ENCODE assay signal across 7 cellular contexts in the genomic region with DNA sequence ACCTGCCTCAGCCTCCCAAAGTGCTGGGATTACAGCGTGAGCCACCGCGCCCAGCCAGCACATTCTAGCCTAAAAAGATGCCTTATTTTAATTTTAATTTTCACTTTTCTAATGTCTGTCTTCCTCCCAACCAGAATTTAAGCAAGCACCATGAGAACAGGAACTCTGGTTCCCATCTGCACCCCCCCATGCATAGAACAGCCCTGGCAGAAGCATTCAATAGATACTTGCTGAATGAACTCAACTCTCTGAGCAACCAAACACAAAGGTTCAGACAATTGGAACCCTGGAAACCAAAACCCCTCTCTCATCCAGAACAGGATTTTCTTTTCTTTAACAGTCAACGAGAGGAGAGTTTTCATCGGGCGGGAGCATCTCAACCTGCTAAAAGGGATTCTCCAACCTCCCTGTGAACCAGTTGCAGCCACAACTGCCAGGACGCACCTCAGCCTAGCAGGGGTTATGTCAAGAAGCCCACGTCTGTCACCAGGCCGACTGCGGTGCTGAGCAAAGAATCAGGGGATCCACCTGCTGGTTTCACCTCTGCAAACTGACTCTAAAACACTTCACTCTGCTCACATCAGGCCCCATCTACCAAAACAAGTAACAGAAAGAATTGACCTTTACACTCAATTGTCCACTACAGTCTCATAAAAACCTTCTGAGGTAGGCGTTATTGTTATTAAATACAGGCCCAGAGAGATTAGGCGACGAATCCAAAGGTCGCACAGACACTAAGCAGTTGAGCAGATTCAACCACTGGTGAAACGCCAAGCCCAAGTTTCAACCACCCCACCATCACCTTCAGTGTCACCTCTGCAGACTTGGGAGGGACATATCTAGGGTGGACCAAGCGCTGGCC. TPM values are rescaled to one million over a fixed set of nuclear protein-coding genes. Genes with fewer than 3 reads are reported as not detected.
DNase-seq lines count a peak whose midpoint lies in the region; ATAC-seq and TF ChIP-seq lines count a peak whose summit lies in the region.

No MANE protein-coding gene starts in this region.

- H3K4me1 ChIP-seq in GM23338 (ENCODE audit: insufficient read depth): peaks cover 9% of the 10 kb centered on the region
- H3K4me1 ChIP-seq in hepatocyte (ENCODE audit: insufficient read depth): peaks cover 22% of the 10 kb centered on the region

- H3K27ac ChIP-seq in GM23338 (ENCODE audit: low read depth) (no peak overlapping the region), hepatocyte (peak overlapping the region; percentile 13)

- H3K27me3 ChIP-seq in GM23338 (ENCODE audit: insufficient read depth) (no peaks in the 10 kb centered on the region), hepatocyte (no peaks in the 10 kb centered on the region)

- WGBS in hepatocyte (ENCODE audit: low lambda C conversion rate, missing lambda C conversion rate): 62% methylated on average over 16 of the region's 16 CpGs

- H3F3A ChIP-seq in GM23338 (replicated peaks; ENCODE audit: low read depth): 0 out of 2 replicates have a peak, but pooled peaks cover 7% of the 10 kb centered on the region

- H3K27ac Mint-ChIP-seq in GM23338: 0 out of 2 replicates have a peak overlapping the region, but pooled peaks have one; percentile 45
- peak overlapping the region; percentile 83 for H3K27ac Mint-ChIP-seq in T-helper 17 cell
- peak overlapping the region; percentile 89 for H3K27ac Mint-ChIP-seq in stimulated activated effector memory CD8-positive, alpha-beta T cell treated with anti-CD3 and anti-CD28 coated beads, Interleukin-12 subunit alpha, Interleukin-12 subunit beta, amount 100 ng/mL, for 72 hours

- H3K9me2 ChIP-seq in GM23338 (ENCODE audit: insufficient read depth): no peaks in the 10 kb centered on the region
- no peaks in the 10 kb centered on the region for H3K9me2 ChIP-seq in hepatocyte (replicated peaks; ENCODE audit: insufficient read depth)

- peaks cover 22% of the 10 kb centered on the region for H4K20me1 ChIP-seq in GM23338 (replicated peaks; ENCODE audit: insufficient read depth)
- peaks cover 42% of the 10 kb centered on the region for H4K20me1 ChIP-seq in hepatocyte (ENCODE audit: insufficient read depth, poor library complexity, severe bottlenecking)

- H3K36me3 ChIP-seq in GM23338 (ENCODE audit: insufficient read depth): 0 out of 2 replicates have a peak, but pooled peaks cover 6% of the 10 kb centered on the region
- no peaks in the 10 kb centered on the region for H3K36me3 ChIP-seq in hepatocyte (replicated peaks; ENCODE audit: insufficient read depth, low read depth)

- peaks cover 18% of the 10 kb centered on the region for H3K4me1 Mint-ChIP-seq in GM23338
- peaks cover 26% of the 10 kb centered on the region for H3K4me1 Mint-ChIP-seq in T-helper 17 cell
- peaks cover 56% of the 10 kb centered on the region for H3K4me1 Mint-ChIP-seq in stimulated activated effector memory CD8-positive, alpha-beta T cell treated with anti-CD3 and anti-CD28 coated beads, Interleukin-12 subunit alpha, Interleukin-12 subunit beta, amount 100 ng/mL, for 72 hours

- no peaks in the 10 kb centered on the region for H3K9me3 ChIP-seq in T-helper 17 cell (ENCODE audit: control insufficient read depth, low read length, poor library complexity, severe bottlenecking)
- H3K9me3 ChIP-seq in hepatocyte (ENCODE audit: low read depth): no peaks in the 10 kb centered on the region

- H3K4me3 ChIP-seq in GM23338 (peak overlapping the region; percentile 59), hepatocyte (peak overlapping the region; percentile 45)

- H3K36me3 Mint-ChIP-seq in GM23338 (ENCODE audit: low read depth) (peaks cover 38% of the 10 kb centered on the region), T-helper 17 cell (ENCODE audit: low read depth) (peaks cover 3% of the 10 kb centered on the region)
- H3K36me3 Mint-ChIP-seq in stimulated activated effector memory CD8-positive, alpha-beta T cell treated with anti-CD3 and anti-CD28 coated beads, Interleukin-12 subunit alpha, Interleukin-12 subunit beta, amount 100 ng/mL, for 72 hours: peaks cover 62% of the 10 kb centered on the region

- H3K4me2 ChIP-seq in GM23338: peak overlapping the region; percentile 87
- H3K4me2 ChIP-seq in hepatocyte: peak overlapping the region; percentile 93

- DNase-seq in GM23338 (ENCODE audit: low spot score): no peak
- DNase-seq in T-helper 17 cell: no peak
- DNase-seq in hepatocyte (ENCODE audit: low spot score): no peak
- no peak for DNase-seq in stimulated activated effector memory CD8-positive, alpha-beta T cell treated with anti-CD3 and anti-CD28 coated beads, Interleukin-12 subunit alpha, Interleukin-12 subunit beta, amount 100 ng/mL, for 72 hours (ENCODE audit: low spot score in 2 of 2)
- no peak for DNase-seq in NCI-H2196 (lab: John Stamatoyannopoulos, UW; ENCODE audit: unreplicated experiment)
- DNase-seq in NCI-H2171 (lab: John Stamatoyannopoulos, UW): no peak

- H2AFZ ChIP-seq in GM23338 (no peak overlapping the region), hepatocyte (no peak overlapping the region)

- no peaks in the 10 kb centered on the region; the same call in 2 of the 3 replicates for H3K9me3 Mint-ChIP-seq in GM23338
- no peaks in the 10 kb centered on the region for H3K9me3 Mint-ChIP-seq in stimulated activated effector memory CD8-positive, alpha-beta T cell treated with anti-CD3 and anti-CD28 coated beads, Interleukin-12 subunit alpha, Interleukin-12 subunit beta, amount 100 ng/mL, for 72 hours

- no peak for TF ChIP-seq CTCF in GM23338 (conservative IDR thresholded peaks at IDR 0.05; ENCODE audit: low read depth in 2 of 2)
- no peak for TF ChIP-seq CTCF in hepatocyte (IDR thresholded peaks at IDR 0.05; ENCODE audit: poor library complexity)

- H3K4me3 Mint-ChIP-seq in GM23338 (peak overlapping the region; percentile 77), T-helper 17 cell (peak overlapping the region; percentile 90)
- peak overlapping the region; percentile 80 for H3K4me3 Mint-ChIP-seq in stimulated activated effector memory CD8-positive, alpha-beta T cell treated with anti-CD3 and anti-CD28 coated beads, Interleukin-12 subunit alpha, Interleukin-12 subunit beta, amount 100 ng/mL, for 72 hours

- ATAC-seq in GM23338 (no peak), T-helper 17 cell (no peak), GM19023 (IDR thresholded peaks at IDR 0.05; ENCODE audit: unreplicated experiment) (no peak)
- ATAC-seq in stimulated activated effector memory CD8-positive, alpha-beta T cell treated with anti-CD3 and anti-CD28 coated beads, Interleukin-12 subunit alpha, Interleukin-12 subunit beta, amount 100 ng/mL, for 72 hours: peak; percentile 45

- H3K79me2 ChIP-seq in GM23338 (replicated peaks; ENCODE audit: insufficient read depth): peaks cover 33% of the 10 kb centered on the region
- peaks cover 52% of the 10 kb centered on the region for H3K79me2 ChIP-seq in hepatocyte

- H3K27me3 Mint-ChIP-seq in GM23338 (ENCODE audit: insufficient read depth, low read depth, poor library complexity) (peaks cover 7% of the 10 kb centered on the region), T-helper 17 cell (no peaks in the 10 kb centered on the region)

TF ChIP-seq in GM23338, 12 proteins besides CTCF, POLR2A, EP300 and RAD21 (continues in another document):
- TF ChIP-seq EZH2 (IDR thresholded peaks at IDR 0.05; ENCODE audit: low read depth, unreplicated experiment) (no peak), ZNF114 (CRISPR knock-in tag; IDR thresholded peaks at IDR 0.05) (no peak), POLR2AphosphoS5 (IDR thresholded peaks at IDR 0.05; ENCODE audit: low read depth) (no peak), STAT1 (IDR thresholded peaks at IDR 0.05; ENCODE audit: unreplicated experiment) (no peak), EZH2phosphoT487 (IDR thresholded peaks at IDR 0.05; ENCODE audit: unreplicated experiment) (no peak), JUNB (IDR thresholded peaks at IDR 0.05; ENCODE audit: unreplicated experiment) (no peak), CREB1 (CRISPR knock-in tag; IDR thresholded peaks at IDR 0.05; ENCODE audit: low read depth) (no peak), NANOG (IDR thresholded peaks at IDR 0.05; ENCODE audit: borderline replicate concordance) (no peak)
- TF ChIP-seq, protein P1, sequence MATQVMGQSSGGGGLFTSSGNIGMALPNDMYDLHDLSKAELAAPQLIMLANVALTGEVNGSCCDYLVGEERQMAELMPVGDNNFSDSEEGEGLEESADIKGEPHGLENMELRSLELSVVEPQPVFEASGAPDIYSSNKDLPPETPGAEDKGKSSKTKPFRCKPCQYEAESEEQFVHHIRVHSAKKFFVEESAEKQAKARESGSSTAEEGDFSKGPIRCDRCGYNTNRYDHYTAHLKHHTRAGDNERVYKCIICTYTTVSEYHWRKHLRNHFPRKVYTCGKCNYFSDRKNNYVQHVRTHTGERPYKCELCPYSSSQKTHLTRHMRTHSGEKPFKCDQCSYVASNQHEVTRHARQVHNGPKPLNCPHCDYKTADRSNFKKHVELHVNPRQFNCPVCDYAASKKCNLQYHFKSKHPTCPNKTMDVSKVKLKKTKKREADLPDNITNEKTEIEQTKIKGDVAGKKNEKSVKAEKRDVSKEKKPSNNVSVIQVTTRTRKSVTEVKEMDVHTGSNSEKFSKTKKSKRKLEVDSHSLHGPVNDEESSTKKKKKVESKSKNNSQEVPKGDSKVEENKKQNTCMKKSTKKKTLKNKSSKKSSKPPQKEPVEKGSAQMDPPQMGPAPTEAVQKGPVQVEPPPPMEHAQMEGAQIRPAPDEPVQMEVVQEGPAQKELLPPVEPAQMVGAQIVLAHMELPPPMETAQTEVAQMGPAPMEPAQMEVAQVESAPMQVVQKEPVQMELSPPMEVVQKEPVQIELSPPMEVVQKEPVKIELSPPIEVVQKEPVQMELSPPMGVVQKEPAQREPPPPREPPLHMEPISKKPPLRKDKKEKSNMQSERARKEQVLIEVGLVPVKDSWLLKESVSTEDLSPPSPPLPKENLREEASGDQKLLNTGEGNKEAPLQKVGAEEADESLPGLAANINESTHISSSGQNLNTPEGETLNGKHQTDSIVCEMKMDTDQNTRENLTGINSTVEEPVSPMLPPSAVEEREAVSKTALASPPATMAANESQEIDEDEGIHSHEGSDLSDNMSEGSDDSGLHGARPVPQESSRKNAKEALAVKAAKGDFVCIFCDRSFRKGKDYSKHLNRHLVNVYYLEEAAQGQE (IDR thresholded peaks at IDR 0.05; ENCODE audit: unreplicated experiment): no peak

RNA-seq across cellular contexts. Expression of gene KIAA2013, which starts 1.7 kb away (rescaled TPM):
- total RNA-seq in GM23338 (2014; rRNA removed; shearing (Covaris generic)): 77.8 and 83.2 TPM in 2 replicates
- polyA plus RNA-seq in GM23338 (2016; fragmentation: Nextera tagmentation; extraction: Ambion mirVana) (15.7 and 19.4 TPM in 2 replicates), hepatocyte (85.1 and 85.5 TPM in 2 replicates)
- total RNA-seq in T-helper 17 cell (10 to 100 TPM; 17.5 to 20.6 TPM), hepatocyte (63.6 and 73.1 TPM in 2 replicates)

RNA-seq across cellular contexts. Expression of gene PLOD1, which starts 10.0 kb away (rescaled TPM):
- 56.3 and 62.9 TPM in 2 replicates for total RNA-seq in GM23338 (2014; rRNA removed; shearing (Covaris generic))
- polyA plus RNA-seq in GM23338 (2016; fragmentation: Nextera tagmentation; extraction: Ambion mirVana) (22.4 and 23.3 TPM in 2 replicates), hepatocyte (195 and 200 TPM in 2 replicates)
- total RNA-seq in T-helper 17 cell (1 to 10 TPM; 2.8 to 3.0 TPM), hepatocyte (153 and 184 TPM in 2 replicates)

RNA-seq across cellular contexts. Expression of gene MFN2, which starts 55.7 kb away (rescaled TPM):
- total RNA-seq in GM23338 (2014; rRNA removed; shearing (Covaris generic)): 36.0 and 40.4 TPM in 2 replicates
- polyA plus RNA-seq in GM23338 (2016; fragmentation: Nextera tagmentation; extraction: Ambion mirVana): 15.1 and 15.4 TPM in 2 replicates
- 10 to 100 TPM; 34.7 to 46.4 TPM for total RNA-seq in T-helper 17 cell
- 45.1 and 54.3 TPM in 2 replicates for total RNA-seq in hepatocyte
- polyA plus RNA-seq in hepatocyte: 35.1 and 43.1 TPM in 2 replicates

Comparison
In these comparisons a context has a peak if more than half of its experiments do, and no peak if none do; other contexts are left out.
1. RNA of gene PLOD1, which starts 10.0 kb away (total RNA-seq): 153 to 184 TPM in hepatocyte and 56.3 to 62.9 TPM in GM23338; 2.8 to 3.0 TPM in T-helper 17 cell; every median in the first group is over 10 times any median in the second.
2. Peak in every context shown above with its lines, with median percentiles within 50 percentile points of each other: H3K27ac Mint-ChIP-seq and H3K4me3 Mint-ChIP-seq.